11 cellular contexts compared by ENCODE assay signal in genomic region chr2:98438190-98439133, GRCh38. TPM values are rescaled to one million over a fixed set of nuclear protein-coding genes. Genes with fewer than 3 reads are reported as not detected.
A peak's percentile ranks its signal among the peaks of the same experiment; 100 is the strongest.
DNase-seq lines count a peak whose midpoint lies in the region; ATAC-seq and TF ChIP-seq lines count a peak whose summit lies in the region.
"Had no signal": no experiment of that assay in that cellular context is flagged by ENCODE, and none has a peak within 500 bp of the region (broad histone marks: within the 10 kb centered on the region; RNA-seq: fewer than 3 reads in every experiment).

No MANE protein-coding gene starts in this region.

- H3K4me2 ChIP-seq in KMS-11: peak overlapping the region; percentile 41; the same call in 1 of the 2 replicates

- WGBS in right cardiac atrium: 69% methylated on average over 1 of the region's 1 CpG

- no peaks in the 10 kb centered on the region for H3K36me3 ChIP-seq in KMS-11 (ENCODE audit: insufficient read depth)

- no peaks in the 10 kb centered on the region for H3K9me3 ChIP-seq in right cardiac atrium (ENCODE audit: control insufficient read depth, low read length)

- H3K27ac Mint-ChIP-seq in stimulated activated effector memory CD8-positive, alpha-beta T cell treated with anti-CD3 and anti-CD28 coated beads, Interleukin-12 subunit alpha, Interleukin-12 subunit beta, amount 100 ng/mL, for 72 hours: peak overlapping the region; percentile 87

- H3K4me1 ChIP-seq in KMS-11 (ENCODE audit: low read depth, poor library complexity, severe bottlenecking) (peaks cover 15% of the 10 kb centered on the region), right cardiac atrium (ENCODE audit: control insufficient read depth, insufficient read depth, low read length) (no peaks in the 10 kb centered on the region)
- H3K4me1 ChIP-seq: parathyroid adenoma had no signal

- H3K9me3 Mint-ChIP-seq in activated T-cell treated with anti-CD3 and anti-CD28 coated beads, Interleukin-2, amount 50 U/mL, for 4 hours: peaks cover 21% of the 10 kb centered on the region
- peaks cover 6% of the 10 kb centered on the region for H3K9me3 Mint-ChIP-seq in stimulated activated effector memory CD8-positive, alpha-beta T cell treated with anti-CD3 and anti-CD28 coated beads, Interleukin-12 subunit alpha, Interleukin-12 subunit beta, amount 100 ng/mL, for 72 hours

- H3K27ac ChIP-seq in KMS-11: peak overlapping the region; percentile 56
- H3K27ac ChIP-seq in right cardiac atrium (ENCODE audit: low read length): no peak overlapping the region
- H3K27ac ChIP-seq: epithelial cell of prostate, parathyroid adenoma had no signal

- H4K20me1 ChIP-seq in KMS-11 (ENCODE audit: insufficient read depth): no peaks in the 10 kb centered on the region

- no peak overlapping the region for H3K9ac ChIP-seq in KMS-11
- H3K9ac ChIP-seq: parathyroid adenoma had no signal

- no peak overlapping the region for H3K4me3 ChIP-seq in KMS-11 (IDR thresholded peaks at IDR 0.05; ENCODE audit: insufficient read depth, low read depth, low read length)
- no peak overlapping the region for H3K4me3 ChIP-seq in right cardiac atrium (ENCODE audit: low read length)
- no peak overlapping the region for H3K4me3 ChIP-seq in foreskin fibroblast (ENCODE audit: low read depth in 1 of 2, low read length in 2 of 2)

- H2AFZ ChIP-seq in KMS-11 (ENCODE audit: low read depth): peak overlapping the region; percentile 18
- H2AFZ ChIP-seq: parathyroid adenoma had no signal

- intact Hi-C loops in right cardiac atrium (cut with DNase I): no loop called here

- ATAC-seq in activated T-cell treated with anti-CD3 and anti-CD28 coated beads, Interleukin-2, amount 50 U/mL, for 4 hours: peak; percentile 90 to 95
- ATAC-seq in HG02610 (IDR thresholded peaks at IDR 0.05; ENCODE audit: unreplicated experiment): peak; percentile 81
- peak; percentile 96 for ATAC-seq in stimulated activated effector memory CD8-positive, alpha-beta T cell treated with anti-CD3 and anti-CD28 coated beads, Interleukin-12 subunit alpha, Interleukin-12 subunit beta, amount 100 ng/mL, for 72 hours
- ATAC-seq in right cardiac atrium: no peak

- DNase-seq in activated T-cell treated with anti-CD3 and anti-CD28 coated beads, Interleukin-2, amount 50 U/mL, for 4 hours: no peak
- DNase-seq in activated T-cell treated with anti-CD3 and anti-CD28 coated beads for 4 hours: no peak
- DNase-seq in stimulated activated effector memory CD8-positive, alpha-beta T cell treated with anti-CD3 and anti-CD28 coated beads, Interleukin-12 subunit alpha, Interleukin-12 subunit beta, amount 100 ng/mL, for 72 hours (ENCODE audit: low spot score in 2 of 2): peak in 1 of 2 donors; percentile 47
- no peak for DNase-seq in right cardiac atrium
- DNase-seq in foreskin fibroblast: no peak
- no peak for DNase-seq in SW 1271 (lab: John Stamatoyannopoulos, UW)
- DNase-seq: NCI-H510A had no signal

- no peak for TF ChIP-seq CTCF in KMS-11 (conservative IDR thresholded peaks at IDR 0.05; ENCODE audit: low read depth, low read length)
- no peak for TF ChIP-seq CTCF in foreskin fibroblast (IDR thresholded peaks at IDR 0.05; ENCODE audit: low read depth, low read length)

- peak overlapping the region; percentile 4 for H3K4me3 Mint-ChIP-seq in activated T-cell treated with anti-CD3 and anti-CD28 coated beads, Interleukin-2, amount 50 U/mL, for 4 hours
- peak overlapping the region; percentile 48 for H3K4me3 Mint-ChIP-seq in stimulated activated effector memory CD8-positive, alpha-beta T cell treated with anti-CD3 and anti-CD28 coated beads, Interleukin-12 subunit alpha, Interleukin-12 subunit beta, amount 100 ng/mL, for 72 hours

- H3K27me3 ChIP-seq in KMS-11 (ENCODE audit: insufficient read depth, low read depth): no peaks in the 10 kb centered on the region
- H3K27me3 ChIP-seq in right cardiac atrium (ENCODE audit: control insufficient read depth, insufficient read depth): no peaks in the 10 kb centered on the region

- no peaks in the 10 kb centered on the region for H3K36me3 Mint-ChIP-seq in activated T-cell treated with anti-CD3 and anti-CD28 coated beads, Interleukin-2, amount 50 U/mL, for 4 hours (ENCODE audit: insufficient read depth)
- H3K36me3 Mint-ChIP-seq in stimulated activated effector memory CD8-positive, alpha-beta T cell treated with anti-CD3 and anti-CD28 coated beads, Interleukin-12 subunit alpha, Interleukin-12 subunit beta, amount 100 ng/mL, for 72 hours: no peaks in the 10 kb centered on the region

- H3K27me3 Mint-ChIP-seq in activated T-cell treated with anti-CD3 and anti-CD28 coated beads, Interleukin-2, amount 50 U/mL, for 4 hours (ENCODE audit: low read depth): no peaks in the 10 kb centered on the region

- H3K79me2 ChIP-seq in KMS-11 (ENCODE audit: insufficient read depth, low read depth): no peaks in the 10 kb centered on the region
- H3K79me2 ChIP-seq: parathyroid adenoma had no signal

- H3K4me1 Mint-ChIP-seq in activated T-cell treated with anti-CD3 and anti-CD28 coated beads, Interleukin-2, amount 50 U/mL, for 4 hours (ENCODE audit: low read depth): peaks cover 13% of the 10 kb centered on the region
- H3K4me1 Mint-ChIP-seq in stimulated activated effector memory CD8-positive, alpha-beta T cell treated with anti-CD3 and anti-CD28 coated beads, Interleukin-12 subunit alpha, Interleukin-12 subunit beta, amount 100 ng/mL, for 72 hours: peaks cover 24% of the 10 kb centered on the region

RNA-seq across cellular contexts. Expression of gene INPP4A, which starts 6.2 kb away (rescaled TPM):
- total RNA-seq in activated T-cell treated with anti-CD3 and anti-CD28 coated beads, Interleukin-2, amount 50 U/mL, for 4 hours: 10 to 100 TPM; 17.3 to 24.0 (median 17.3) TPM
- total RNA-seq in right cardiac atrium: 10 to 100 TPM; 15.7 to 18.1 (median 15.8) TPM
- polyA plus RNA-seq in right cardiac atrium: 5.1 TPM

Comparison
In these comparisons a context has a peak if more than half of its experiments do, and no peak if none do; other contexts are left out.
1. ATAC-seq: peak in activated T-cell treated with anti-CD3 and anti-CD28 coated beads, Interleukin-2, amount 50 U/mL, for 4 hours (2 of 2), HG02610 (single experiment) and stimulated activated effector memory CD8-positive, alpha-beta T cell treated with anti-CD3 and anti-CD28 coated beads, Interleukin-12 subunit alpha, Interleukin-12 subunit beta, amount 100 ng/mL, for 72 hours (single experiment); none in right cardiac atrium (0 of 2).